ENCODE assay signal across 8 cellular contexts in genomic region chr17:4945176-4945943, GRCh38.
DNase-seq lines count a peak whose midpoint lies in the region; ATAC-seq, FAIRE-seq and TF ChIP-seq lines count a peak whose summit lies in the region.

No MANE protein-coding gene starts in this region.

- FAIRE-seq in D721Med (lab: Jason Lieb, UNC), result no peak

- peak; percentile 19 for ATAC-seq in HG03432 (IDR thresholded peaks at IDR 0.05; ENCODE audit: unreplicated experiment)

- H3K4me3 ChIP-seq in astrocyte of the cerebellum (ENCODE audit: low read depth, low read length), result peak overlapping the region; percentile 97

- no peak for TF ChIP-seq CTCF in astrocyte of the cerebellum (IDR thresholded peaks at IDR 0.05; ENCODE audit: low read depth, low read length, missing control alignments)
- TF ChIP-seq CTCF in D721Med (IDR thresholded peaks at IDR 0.05; ENCODE audit: insufficient read depth, missing control alignments), result no peak

- in situ Hi-C loops in astrocyte of the cerebellum (cut with HindIII; ENCODE audit: low sequenced_read_pairs), result no loop called here

- DNase-seq in COLO829 (ENCODE audit: low spot score) (peak; percentile 90), T-helper 22 cell (ENCODE audit: low read depth) (peak; percentile 72), astrocyte of the cerebellum (ENCODE audit: low read depth) (peak; percentile 62), iris pigment epithelial cell (ENCODE audit: low read depth) (peak; percentile 92), D721Med (ENCODE audit: insufficient read length, low spot score) (no peak), NCI-H146 (lab: John Stamatoyannopoulos, UW) (no peak)
- DNase-seq in stimulated activated CD4-positive, alpha-beta T cell treated with anti-CD3 and anti-CD28 coated beads, Interleukin-1b, Interleukin-23, amount 100 ng/mL, for 48 hours, result peak; percentile 88

Comparison
In these comparisons a context has a peak if more than half of its experiments do, and no peak if none do; other contexts are left out.
1. DNase-seq: peak in COLO829 (single experiment), T-helper 22 cell (single experiment), astrocyte of the cerebellum (single experiment), iris pigment epithelial cell (single experiment) and stimulated activated CD4-positive, alpha-beta T cell treated with anti-CD3 and anti-CD28 coated beads, Interleukin-1b, Interleukin-23, amount 100 ng/mL, for 48 hours (single experiment); none in D721Med (single experiment) and NCI-H146 (single experiment).